Comparison of ENCODE assay signal across 9 cellular contexts in genomic region chr14:77022219-77022852, GRCh38. TPM values are rescaled to one million over a fixed set of nuclear protein-coding genes. Genes with fewer than 3 reads are reported as not detected.
A peak's percentile ranks its signal among the peaks of the same experiment; 100 is the strongest.
DNase-seq lines count a peak whose midpoint lies in the region; ATAC-seq and TF ChIP-seq lines count a peak whose summit lies in the region.
"Had no signal": no experiment of that assay in that cellular context is flagged by ENCODE, and none has a peak within 500 bp of the region (broad histone marks: within the 10 kb centered on the region; RNA-seq: fewer than 3 reads in every experiment).

No MANE protein-coding gene starts in this region.

- no peak for ATAC-seq in body of pancreas

- 30 to 35% methylated on average over 5 to 9 of the region's 9 CpGs for WGBS in body of pancreas, 2 donors

- intact Hi-C loops in body of pancreas (cut with DNase I), result no loop called here

- H3K36me3 ChIP-seq in body of pancreas (replicated peaks in 1 of 2; ENCODE audit: insufficient read depth in 1 of 2, low read depth in 2 of 2), result no peaks in the 10 kb centered on the region
- H3K36me3 ChIP-seq in MG63, result peaks cover 28% of the 10 kb centered on the region

- no peaks in the 10 kb centered on the region for H3K27me3 ChIP-seq in body of pancreas
- H3K27me3 ChIP-seq in MG63, result no peaks in the 10 kb centered on the region
- H3K27me3 ChIP-seq: neutrophil had no signal

- in situ Hi-C loops in KBM-7 (cut with MboI; ENCODE audit: low pct_unique_long_range_greater_than_20kb, low sequenced_read_pairs), result no loop called here

- peaks cover 47% of the 10 kb centered on the region for H3K4me1 ChIP-seq in body of pancreas

- H3K27ac ChIP-seq in body of pancreas (peak overlapping the region; percentile 89 to 100 (median 100)), skin epidermis (peak overlapping the region in 14 of 21 experiments; percentile 4 to 100 (median 70))
- H3K27ac ChIP-seq: neutrophil had no signal

- TF ChIP-seq POLR2A in body of pancreas (IDR thresholded peaks at IDR 0.05), result no peak

- no peak overlapping the region for H3K4me3 ChIP-seq in body of pancreas
- no peak overlapping the region for H3K4me3 ChIP-seq in skin epidermis
- H3K4me3 ChIP-seq in MG63, result no peak overlapping the region

- peak; percentile 4 for DNase-seq in stimulated activated naive CD4-positive, alpha-beta T cell treated with Interleukin-2 at 50 U/mL for 16 hours (lab: John Stamatoyannopoulos, UW)
- no peak for DNase-seq in stimulated activated naive CD4-positive, alpha-beta T cell (lab: John Stamatoyannopoulos, UW)
- DNase-seq in NCI-H1417 (lab: John Stamatoyannopoulos, UW) (peak; percentile 76 to 88 (median 81)), body of pancreas (peak in 3 of 4 donors; percentile 38 to 67 (median 60)), iPS-NIHi7 (ENCODE audit: extremely low spot score) (no peak), KBM-7 (no peak), MG63 (no peak)

- no peak for TF ChIP-seq CTCF in body of pancreas (IDR thresholded peaks at IDR 0.05)

- H3K9me3 ChIP-seq in body of pancreas (no peaks in the 10 kb centered on the region), MG63 (no peaks in the 10 kb centered on the region)
- H3K9me3 ChIP-seq: neutrophil had no signal

RNA-seq across cellular contexts. Expression of gene IRF2BPL, which starts 6.2 kb away (rescaled TPM):
- total RNA-seq in body of pancreas, result 10 to 100 TPM; 26.7 to 52.1 TPM
- total RNA-seq in MG63 (2014; rRNA removed; shearing (Covaris generic); ENCODE audit: low replicate concordance), result 18.1 and 34.9 TPM in 2 replicates

Comparison
In these comparisons a context has a peak if more than half of its experiments do, and no peak if none do; other contexts are left out.
1. DNase-seq: peak in stimulated activated naive CD4-positive, alpha-beta T cell treated with Interleukin-2 at 50 U/mL for 16 hours (single experiment), NCI-H1417 (3 of 3) and body of pancreas (3 of 4); none in stimulated activated naive CD4-positive, alpha-beta T cell (0 of 6), iPS-NIHi7 (single experiment), KBM-7 (single experiment) and MG63 (single experiment).